In the genomic region with DNA sequence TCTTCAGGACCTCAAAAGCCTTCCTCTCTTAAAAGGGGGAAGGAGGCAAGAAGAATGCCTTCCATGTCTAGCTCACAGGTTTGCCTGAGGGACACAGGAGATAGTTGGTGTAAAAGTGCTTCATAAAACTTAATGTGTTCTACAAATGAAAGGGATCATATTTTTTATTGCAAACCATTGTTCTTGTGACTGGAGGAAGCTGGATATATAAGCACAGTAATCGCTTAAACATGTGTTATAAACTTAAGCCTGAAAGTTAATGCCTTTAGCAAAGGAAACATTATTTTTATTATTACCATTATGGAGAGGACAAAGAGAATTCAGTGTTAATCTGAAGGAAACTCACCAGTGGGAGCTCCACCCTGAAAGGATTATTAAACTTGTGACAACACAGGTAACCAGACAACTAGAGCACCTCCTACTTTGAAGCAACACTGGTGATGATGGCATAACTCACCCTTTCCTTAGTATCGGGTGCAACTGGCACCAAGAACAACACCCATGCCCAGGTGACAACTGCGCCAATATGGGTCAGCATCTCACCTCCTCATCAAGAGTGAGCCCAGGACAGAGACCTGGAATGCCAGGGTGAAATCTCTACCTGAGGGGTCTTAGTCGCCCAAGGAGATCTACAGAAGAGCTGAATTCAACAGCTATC, we compare ENCODE assay signal across 19 cellular contexts.
DNase-seq lines count a peak whose midpoint lies in the region; ATAC-seq and TF ChIP-seq lines count a peak whose summit lies in the region.
"Had no signal": no experiment of that assay in that cellular context is flagged by ENCODE, and none has a peak within 500 bp of the region (broad histone marks: within the 10 kb centered on the region; RNA-seq: fewer than 3 reads in every experiment).

No MANE protein-coding gene starts in this region.

- no peaks in the 10 kb centered on the region for H3K36me3 ChIP-seq in heart right ventricle
- no peaks in the 10 kb centered on the region for H3K36me3 ChIP-seq in adrenal gland (replicated peaks in 1 of 2)
- no peaks in the 10 kb centered on the region for H3K36me3 ChIP-seq in thymus (ENCODE audit: control insufficient read depth, insufficient read depth)
- H3K36me3 ChIP-seq: gastroesophageal sphincter, spleen, tibial artery had no signal

- H3K4me3 ChIP-seq in heart right ventricle, result no peak overlapping the region
- peak overlapping the region in 1 of 4 donors; percentile 8 for H3K4me3 ChIP-seq in adrenal gland
- no peak overlapping the region for H3K4me3 ChIP-seq in thymus (ENCODE audit: low read length)
- H3K4me3 ChIP-seq: gastroesophageal sphincter, spleen, tibial artery had no signal

- H3K27me3 ChIP-seq in heart right ventricle (no peaks in the 10 kb centered on the region), adrenal gland (no peaks in the 10 kb centered on the region), thymus (ENCODE audit: control insufficient read depth, insufficient read depth) (no peaks in the 10 kb centered on the region)
- H3K27me3 ChIP-seq: gastroesophageal sphincter, spleen, tibial artery had no signal

- no peak for TF ChIP-seq POLR2A in adrenal gland (IDR thresholded peaks at IDR 0.05)

- H3K4me1 ChIP-seq in heart right ventricle (peaks cover 3 to 47% (median 21%) of the 10 kb centered on the region in 9 donors), adrenal gland (replicated peaks in 1 of 2) (peaks cover 38 to 46% of the 10 kb centered on the region in 2 donors), thymus (ENCODE audit: control insufficient read depth, insufficient read depth, low read length) (no peaks in the 10 kb centered on the region)

- WGBS in heart right ventricle, 2 donors, result 86 to 92% methylated on average over 4 of the region's 4 CpGs
- WGBS in adrenal gland, 4 donors, result 88 to 98% (median 92%) methylated on average over 2 to 4 of the region's 4 CpGs
- WGBS in thymus, result 97% methylated on average over 4 of the region's 4 CpGs

- DNase-seq in heart right ventricle (no peak), Right ventricle myocardium inferior (ENCODE audit: missing footprints) (no peak), adrenal gland (no peak), left lobe of liver (ENCODE audit: low spot score) (peak; percentile 54), ureter (ENCODE audit: low spot score) (no peak), NCI-H1694 treated with DMSO at 0.1 percent for 48 hours (lab: John Stamatoyannopoulos, UW) (no peak)
- DNase-seq: activated CD4-positive, alpha-beta T cell treated with anti-CD3 and anti-CD28 coated beads, Interleukin-2, amount 50 U/mL, for 48 hours; activated naive CD4-positive, alpha-beta T cell treated with anti-CD3 and anti-CD28 coated beads for 36 hours; CD4-positive, alpha-beta T cell; DMS153; MM.1S; NCI-H1694; NCI-H226; spleen had no signal

- H3K27ac ChIP-seq in heart right ventricle (peak overlapping the region in 6 of 10 donors; percentile 11 to 57 (median 34)), adrenal gland (peak overlapping the region; percentile 8 to 76 (median 73)), thymus (ENCODE audit: low read depth) (peak overlapping the region; percentile 37)
- H3K27ac ChIP-seq: RWPE1, tibial artery had no signal

- ATAC-seq in heart right ventricle, result no peak
- no peak for ATAC-seq in Right ventricle myocardium inferior
- ATAC-seq in left lobe of liver, result peak; percentile 16
- ATAC-seq in HG02970 (IDR thresholded peaks at IDR 0.05; ENCODE audit: low FRiP score, unreplicated experiment), result no peak

- TF ChIP-seq CTCF in heart right ventricle (IDR thresholded peaks at IDR 0.05) (no peak), adrenal gland (IDR thresholded peaks at IDR 0.05) (no peak)

- no peaks in the 10 kb centered on the region for H3K9me3 ChIP-seq in heart right ventricle
- H3K9me3 ChIP-seq in adrenal gland (replicated peaks in 1 of 3), result no peaks in the 10 kb centered on the region
- no peaks in the 10 kb centered on the region for H3K9me3 ChIP-seq in thymus (ENCODE audit: control insufficient read depth)
- H3K9me3 ChIP-seq: gastroesophageal sphincter, spleen, tibial artery had no signal

- intact Hi-C loops in heart right ventricle (cut with DNase I) (loop anchor here in 3 of 10 donors (5.0 to 10.0 kb wide), 3 partner anchors 117 to 287 kb away; partner anchors contain the start of gene PRDM1 (in 1 of the 3)), Right ventricle myocardium inferior (cut with DNase I) (loop anchor here (10.0 kb wide), 2 partner anchors 117 to 197 kb away; no protein-coding TSS in a partner anchor), adrenal gland (cut with DNase I) (no loop called here)
